ENCODE assay signal across 8 cellular contexts in the genomic region with DNA sequence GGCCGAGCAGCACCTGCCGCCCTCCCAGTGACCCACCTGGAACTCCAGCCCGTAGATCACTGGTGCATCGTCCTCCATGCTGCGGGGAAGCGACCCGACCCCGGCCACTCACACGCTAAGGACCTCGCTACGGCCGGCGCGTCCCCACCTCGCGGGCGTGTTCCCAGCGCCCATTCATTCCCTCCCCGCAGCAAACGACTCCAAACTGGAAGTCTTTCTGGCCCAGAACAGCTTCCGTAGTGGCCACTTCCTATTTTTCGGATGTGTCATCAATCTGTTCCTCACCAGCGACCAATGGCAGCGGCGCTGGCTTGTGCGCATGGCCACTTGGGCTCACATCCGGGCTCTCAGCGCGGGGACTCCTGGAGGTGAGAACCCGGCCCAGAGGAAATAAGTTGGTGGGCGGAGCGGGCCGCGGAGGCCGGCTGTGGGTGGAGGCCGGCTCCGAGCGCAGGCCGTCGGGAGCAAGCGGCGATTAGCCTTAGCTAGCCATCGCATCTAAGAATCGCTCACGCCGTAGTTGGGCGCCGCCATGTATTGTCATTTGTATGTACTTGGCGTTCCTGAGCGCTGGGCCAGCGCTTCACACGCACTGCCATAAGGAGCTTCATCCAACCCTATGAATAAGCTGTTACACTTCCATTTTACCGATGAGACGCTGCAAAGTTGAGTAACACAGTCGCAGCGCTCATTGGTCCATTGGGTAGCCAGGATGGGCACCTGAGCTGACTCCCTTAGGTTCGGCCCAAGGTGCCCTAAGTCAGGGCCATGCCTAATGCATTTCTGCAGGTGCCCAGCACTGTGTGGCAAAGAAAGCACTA. TPM values are rescaled to one million over a fixed set of nuclear protein-coding genes. Genes with fewer than 3 reads are reported as not detected.
A peak's percentile ranks its signal among the peaks of the same experiment; 100 is the strongest.
DNase-seq lines count a peak whose midpoint lies in the region; ATAC-seq and TF ChIP-seq lines count a peak whose summit lies in the region.

Gene EIPR1 (minus strand): TSS at position 207 of the 821 bp plus-strand sequence. CDS start 129 bp downstream, at position 78.

- DNase-seq in CD14-positive monocyte (ENCODE audit: low spot score) (peak; percentile 97), NCI-H82 (lab: John Stamatoyannopoulos, UW) (peak; percentile 99), dermis microvascular lymphatic vessel endothelial cell (ENCODE audit: low read depth in 2 of 2) (peak; percentile 97 to 99)
- DNase-seq in activated CD4-positive, alpha-beta T cell treated with anti-CD3 and anti-CD28 coated beads, Interleukin-2, amount 50 U/mL, for 48 hours: peak; percentile 93 to 95
- DNase-seq in stimulated activated CD4-positive, alpha-beta T cell treated with anti-CD3 and anti-CD28 coated beads, Interleukin-4, amount 100 ng/mL, for 24 hours: peak; percentile 96

- peak; percentile 83 for ATAC-seq in GM19397 (IDR thresholded peaks at IDR 0.05; ENCODE audit: unreplicated experiment)
- peak; percentile 85 for ATAC-seq in HG03571 (IDR thresholded peaks at IDR 0.05; ENCODE audit: unreplicated experiment)

- H3K9me3 ChIP-seq in liver (ENCODE audit: control insufficient read depth in 4 of 4, low read length in 3 of 4): no peaks in the 10 kb centered on the region

- peak within 1 kb of the TSS; percentile 91 to 95 for H3K4me3 Mint-ChIP-seq in CD14-positive monocyte

- peaks cover 5 to 37% (median 32%) of the 10 kb centered on the region in 4 donors for H3K4me1 ChIP-seq in liver (ENCODE audit: control insufficient read depth in 4 of 4, insufficient read depth in 4 of 4, low read length in 3 of 4)

- peaks cover 0 to 8% (median 2%) of the 10 kb centered on the region in 7 donors for H3K9me3 Mint-ChIP-seq in CD14-positive monocyte

- H3K4me1 Mint-ChIP-seq in CD14-positive monocyte: peaks cover 38% of the 10 kb centered on the region

- H3K4me3 ChIP-seq in liver (ENCODE audit: low read depth in 1 of 3, low read length in 3 of 3): peak within 1 kb of the TSS; percentile 93 to 99 (median 96)

- 1% methylated on average over 57 of the region's 57 CpGs for WGBS in liver

- intact Hi-C loops in CD14-positive monocyte (cut with micrococcal nuclease): loop anchor here (1.0 to 5.0 kb wide), 2 partner anchors 180 to 199 kb away; partner anchors contain the start of genes RPS7 (in 2 of the 2) and RNASEH1 (in 1 of the 2)

- H3K27me3 ChIP-seq in liver (ENCODE audit: control insufficient read depth in 4 of 4, insufficient read depth in 4 of 4, low read length in 3 of 4): no peaks in the 10 kb centered on the region

- H3K36me3 Mint-ChIP-seq in CD14-positive monocyte: peaks cover 8 to 17% of the 10 kb centered on the region in 2 donors

- TF ChIP-seq CTCF in CD14-positive monocyte (IDR thresholded peaks at IDR 0.05) (no peak), liver (IDR thresholded peaks at IDR 0.05; ENCODE audit: low read depth, low read length, missing input control) (no peak)

- peak within 1 kb of the TSS; percentile 90 to 95 for H3K27ac ChIP-seq in liver (ENCODE audit: low read depth in 1 of 2, low read length in 2 of 2)

- no peaks in the 10 kb centered on the region for H3K27me3 Mint-ChIP-seq in CD14-positive monocyte (ENCODE audit: low read depth in 3 of 3)

- peak within 1 kb of the TSS; percentile 88 to 96 (median 91) for H3K27ac Mint-ChIP-seq in CD14-positive monocyte

- TF ChIP-seq RAD21 in liver (IDR thresholded peaks at IDR 0.05): peak; percentile 33 to 34

- peak within 1 kb of the TSS; percentile 75 to 85 for H3K9ac ChIP-seq in liver (ENCODE audit: low read depth in 1 of 2, low read length in 2 of 2)

- H3K36me3 ChIP-seq in liver (ENCODE audit: control insufficient read depth in 4 of 4, insufficient read depth in 3 of 4, low read depth in 1 of 4, low read length in 3 of 4): peaks cover 0 to 3% (median 0%) of the 10 kb centered on the region in 4 donors

TF ChIP-seq in liver, 16 proteins besides CTCF, POLR2A, EP300 and RAD21:
- peak; percentile 94 for TF ChIP-seq YY1 (IDR thresholded peaks at IDR 0.05)
- TF ChIP-seq TAF1 (conservative IDR thresholded peaks at IDR 0.05): peak; percentile 35
- TF ChIP-seq, protein P1, sequence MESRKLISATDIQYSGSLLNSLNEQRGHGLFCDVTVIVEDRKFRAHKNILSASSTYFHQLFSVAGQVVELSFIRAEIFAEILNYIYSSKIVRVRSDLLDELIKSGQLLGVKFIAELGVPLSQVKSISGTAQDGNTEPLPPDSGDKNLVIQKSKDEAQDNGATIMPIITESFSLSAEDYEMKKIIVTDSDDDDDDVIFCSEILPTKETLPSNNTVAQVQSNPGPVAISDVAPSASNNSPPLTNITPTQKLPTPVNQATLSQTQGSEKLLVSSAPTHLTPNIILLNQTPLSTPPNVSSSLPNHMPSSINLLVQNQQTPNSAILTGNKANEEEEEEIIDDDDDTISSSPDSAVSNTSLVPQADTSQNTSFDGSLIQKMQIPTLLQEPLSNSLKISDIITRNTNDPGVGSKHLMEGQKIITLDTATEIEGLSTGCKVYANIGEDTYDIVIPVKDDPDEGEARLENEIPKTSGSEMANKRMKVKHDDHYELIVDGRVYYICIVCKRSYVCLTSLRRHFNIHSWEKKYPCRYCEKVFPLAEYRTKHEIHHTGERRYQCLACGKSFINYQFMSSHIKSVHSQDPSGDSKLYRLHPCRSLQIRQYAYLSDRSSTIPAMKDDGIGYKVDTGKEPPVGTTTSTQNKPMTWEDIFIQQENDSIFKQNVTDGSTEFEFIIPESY (IDR thresholded peaks at IDR 0.05): peak; percentile 96
- no peak for TF ChIP-seq HNF4G (IDR thresholded peaks at IDR 0.05)
- TF ChIP-seq EGR1 (IDR thresholded peaks at IDR 0.05; ENCODE audit: low read depth in 2 of 2): peak; percentile 77 to 83
- TF ChIP-seq SP1 (IDR thresholded peaks at IDR 0.05): peak; percentile 78
- TF ChIP-seq JUND (IDR thresholded peaks at IDR 0.05): peak; percentile 93
- TF ChIP-seq NR2F2 (IDR thresholded peaks at IDR 0.05): peak; percentile 14
- TF ChIP-seq, protein P2, sequence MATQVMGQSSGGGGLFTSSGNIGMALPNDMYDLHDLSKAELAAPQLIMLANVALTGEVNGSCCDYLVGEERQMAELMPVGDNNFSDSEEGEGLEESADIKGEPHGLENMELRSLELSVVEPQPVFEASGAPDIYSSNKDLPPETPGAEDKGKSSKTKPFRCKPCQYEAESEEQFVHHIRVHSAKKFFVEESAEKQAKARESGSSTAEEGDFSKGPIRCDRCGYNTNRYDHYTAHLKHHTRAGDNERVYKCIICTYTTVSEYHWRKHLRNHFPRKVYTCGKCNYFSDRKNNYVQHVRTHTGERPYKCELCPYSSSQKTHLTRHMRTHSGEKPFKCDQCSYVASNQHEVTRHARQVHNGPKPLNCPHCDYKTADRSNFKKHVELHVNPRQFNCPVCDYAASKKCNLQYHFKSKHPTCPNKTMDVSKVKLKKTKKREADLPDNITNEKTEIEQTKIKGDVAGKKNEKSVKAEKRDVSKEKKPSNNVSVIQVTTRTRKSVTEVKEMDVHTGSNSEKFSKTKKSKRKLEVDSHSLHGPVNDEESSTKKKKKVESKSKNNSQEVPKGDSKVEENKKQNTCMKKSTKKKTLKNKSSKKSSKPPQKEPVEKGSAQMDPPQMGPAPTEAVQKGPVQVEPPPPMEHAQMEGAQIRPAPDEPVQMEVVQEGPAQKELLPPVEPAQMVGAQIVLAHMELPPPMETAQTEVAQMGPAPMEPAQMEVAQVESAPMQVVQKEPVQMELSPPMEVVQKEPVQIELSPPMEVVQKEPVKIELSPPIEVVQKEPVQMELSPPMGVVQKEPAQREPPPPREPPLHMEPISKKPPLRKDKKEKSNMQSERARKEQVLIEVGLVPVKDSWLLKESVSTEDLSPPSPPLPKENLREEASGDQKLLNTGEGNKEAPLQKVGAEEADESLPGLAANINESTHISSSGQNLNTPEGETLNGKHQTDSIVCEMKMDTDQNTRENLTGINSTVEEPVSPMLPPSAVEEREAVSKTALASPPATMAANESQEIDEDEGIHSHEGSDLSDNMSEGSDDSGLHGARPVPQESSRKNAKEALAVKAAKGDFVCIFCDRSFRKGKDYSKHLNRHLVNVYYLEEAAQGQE (IDR thresholded peaks at IDR 0.05): peak; percentile 33
- peak; percentile 70 to 94 for TF ChIP-seq GABPA (IDR thresholded peaks at IDR 0.05 in 1 of 2, conservative IDR thresholded peaks at IDR 0.05 in 1 of 2)
- TF ChIP-seq FOXA2 (IDR thresholded peaks at IDR 0.05): no peak
- TF ChIP-seq, protein P3, sequence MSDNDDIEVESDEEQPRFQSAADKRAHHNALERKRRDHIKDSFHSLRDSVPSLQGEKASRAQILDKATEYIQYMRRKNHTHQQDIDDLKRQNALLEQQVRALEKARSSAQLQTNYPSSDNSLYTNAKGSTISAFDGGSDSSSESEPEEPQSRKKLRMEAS (IDR thresholded peaks at IDR 0.05): peak; percentile 90
- peak in 1 of 2 donors; percentile 57 for TF ChIP-seq RXRA (IDR thresholded peaks at IDR 0.05)
- peak; percentile 56 for TF ChIP-seq FOXA1 (IDR thresholded peaks at IDR 0.05)
- peak; percentile 69 for TF ChIP-seq ATF3 (IDR thresholded peaks at IDR 0.05)
- TF ChIP-seq HNF4A (conservative IDR thresholded peaks at IDR 0.05): peak; percentile 13 to 39

RNA-seq across cellular contexts. Expression of gene EIPR1, which starts in this region (rescaled TPM):
- polyA plus RNA-seq in CD14-positive monocyte: 10 to 100 TPM; 20.8 to 22.4 TPM
- total RNA-seq in dermis microvascular lymphatic vessel endothelial cell: 28.8 and 29.5 TPM in 2 replicates
- total RNA-seq in liver: 10 to 100 TPM; 11.9 to 12.1 TPM
- 10 to 100 TPM in 1 of 2 donors, 1 to 10 TPM in 1; 7.6 to 10.9 TPM for polyA plus RNA-seq in liver

Comparison
In these comparisons a context has a peak if more than half of its experiments do, and no peak if none do; other contexts are left out.
1. Peak in every context shown above with its lines: DNase-seq, ATAC-seq, H3K4me3 ChIP-seq and H3K27ac ChIP-seq.